In the genomic region with DNA sequence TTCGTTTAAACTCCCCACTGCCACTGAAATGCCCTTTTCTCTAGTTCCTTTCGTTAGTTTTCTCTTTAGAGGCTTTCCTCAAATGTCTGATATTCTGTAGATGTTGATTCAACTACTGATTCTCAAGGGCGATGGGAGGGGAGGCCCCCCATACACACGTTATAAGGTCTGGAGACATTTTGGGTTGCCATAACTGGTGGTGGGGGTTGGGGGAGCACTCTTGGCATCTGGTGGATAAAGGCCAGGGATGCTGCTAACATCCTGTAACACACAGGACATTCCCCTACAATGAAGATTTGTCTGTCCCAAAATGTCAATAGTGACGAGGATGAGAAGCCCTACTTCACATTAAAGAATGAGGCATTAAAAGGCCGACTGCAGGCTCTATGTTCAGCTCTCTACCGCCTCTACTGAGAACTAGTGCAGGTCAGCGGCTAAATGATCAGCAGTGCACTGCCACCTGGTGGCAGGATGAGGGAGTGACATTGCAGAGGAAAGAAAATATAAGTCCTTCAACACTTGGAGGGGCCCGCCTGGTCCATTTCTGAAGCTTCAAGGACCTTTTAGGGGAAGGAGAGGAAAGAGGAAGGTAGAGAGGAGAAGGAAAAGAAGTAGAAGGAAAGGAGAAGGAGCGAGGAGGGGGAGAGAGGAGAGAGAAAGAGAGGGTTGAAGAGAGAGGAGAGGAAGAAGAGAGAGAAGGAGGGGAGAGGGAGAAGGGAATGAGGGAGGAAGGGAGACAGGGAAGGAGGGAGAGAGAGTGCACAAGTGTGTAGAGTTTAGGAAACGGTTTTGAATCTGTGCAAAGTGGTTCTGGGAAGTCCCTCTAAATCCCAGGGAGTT, we compare ENCODE assay signal across 8 cellular contexts. TPM values are rescaled to one million over a fixed set of nuclear protein-coding genes. Genes with fewer than 3 reads are reported as not detected.
A peak's percentile ranks its signal among the peaks of the same experiment; 100 is the strongest.
DNase-seq lines count a peak whose midpoint lies in the region; ATAC-seq, FAIRE-seq and TF ChIP-seq lines count a peak whose summit lies in the region.

No MANE protein-coding gene starts in this region.

- H3K79me2 ChIP-seq in Loucy (ENCODE audit: insufficient read depth, low read length) = no peaks in the 10 kb centered on the region

- H3K4me2 ChIP-seq in Loucy (ENCODE audit: low read depth, low read length, poor library complexity, severe bottlenecking) = no peak overlapping the region

- intact Hi-C loops in activated T-helper 2 cell treated with anti-CD3 and anti-CD28 coated beads, Interferon-gamma antibody, Interleukin-2, Interleukin-4, amounts not matched to agents 10 μg/mL and 5 μg/mL and 100 μg/mL, durations not matched to agents 14 hours and 24 hours and 36 hours (cut with micrococcal nuclease) = loop anchor here (1.0 to 5.0 kb wide), 3 partner anchors 29 to 189 kb away; a partner anchor contains a TSS

- FAIRE-seq in G401.6 (lab: Jason Lieb, UNC) = peak; percentile 93

- DNase-seq in HAP-1 (ENCODE audit: low spot score in 2 of 2) (peak; percentile 84 to 87), RWPE2 (ENCODE audit: low spot score) (peak; percentile 59), foreskin melanocyte (peak; percentile 85), nucleus accumbens (lab: John Stamatoyannopoulos, UW) (peak in 55 of 56 donors; percentile 8 to 93 (median 70)), substantia nigra (lab: John Stamatoyannopoulos, UW) (peak in 48 of 49 donors; percentile 17 to 92 (median 72))
- peak; percentile 66 for DNase-seq in activated T-helper 2 cell treated with anti-CD3 and anti-CD28 coated beads, Interferon-gamma antibody, Interleukin-2, Interleukin-4, amounts not matched to agents 10 μg/mL and 5 μg/mL and 100 μg/mL, durations not matched to agents 14 hours and 24 hours and 36 hours (ENCODE audit: low spot score)

- no peaks in the 10 kb centered on the region for H3K9me2 ChIP-seq in Loucy (replicated peaks; ENCODE audit: low read depth, low read length)

- H3K27ac ChIP-seq in RWPE2 (ENCODE audit: poor library complexity, severe bottlenecking) = no peak overlapping the region
- peak overlapping the region; percentile 28 for H3K27ac ChIP-seq in substantia nigra (ENCODE audit: low read depth, low read length, poor library complexity, severe bottlenecking)

- H3K9me3 Mint-ChIP-seq in activated T-helper 2 cell treated with anti-CD3 and anti-CD28 coated beads, Interferon-gamma antibody, Interleukin-2, Interleukin-4, amounts not matched to agents 10 μg/mL and 5 μg/mL and 100 μg/mL, durations not matched to agents 14 hours and 24 hours and 36 hours = no peaks in the 10 kb centered on the region

- H3K4me3 Mint-ChIP-seq in activated T-helper 2 cell treated with anti-CD3 and anti-CD28 coated beads, Interferon-gamma antibody, Interleukin-2, Interleukin-4, amounts not matched to agents 10 μg/mL and 5 μg/mL and 100 μg/mL, durations not matched to agents 14 hours and 24 hours and 36 hours (ENCODE audit: low read depth) = no peak overlapping the region

- H3K9me3 ChIP-seq in HAP-1 (no peaks in the 10 kb centered on the region), Loucy (ENCODE audit: insufficient read depth, low read depth, low read length) (no peaks in the 10 kb centered on the region), RWPE2 (ENCODE audit: severe bottlenecking) (no peaks in the 10 kb centered on the region)

- H3K4me1 ChIP-seq in HAP-1 (no peaks in the 10 kb centered on the region), Loucy (ENCODE audit: insufficient read depth, low read length, poor library complexity, severe bottlenecking) (peaks cover 3% of the 10 kb centered on the region), RWPE2 (ENCODE audit: insufficient read depth, poor library complexity, severe bottlenecking) (peaks cover 18% of the 10 kb centered on the region)

- no peaks in the 10 kb centered on the region for H3K4me1 Mint-ChIP-seq in activated T-helper 2 cell treated with anti-CD3 and anti-CD28 coated beads, Interferon-gamma antibody, Interleukin-2, Interleukin-4, amounts not matched to agents 10 μg/mL and 5 μg/mL and 100 μg/mL, durations not matched to agents 14 hours and 24 hours and 36 hours (ENCODE audit: low read depth)

- no peaks in the 10 kb centered on the region for H4K20me1 ChIP-seq in Loucy (ENCODE audit: insufficient read depth, low read length, poor library complexity, severe bottlenecking)

- TF ChIP-seq CTCF in Loucy (conservative IDR thresholded peaks at IDR 0.05; ENCODE audit: low read length) (peak; percentile 100), RWPE2 (IDR thresholded peaks at IDR 0.05; ENCODE audit: poor library complexity, severe bottlenecking) (peak; percentile 98)

- H3K36me3 ChIP-seq in HAP-1 (replicated peaks) (no peaks in the 10 kb centered on the region), Loucy (ENCODE audit: insufficient read depth, low read length) (no peaks in the 10 kb centered on the region), RWPE2 (ENCODE audit: low read depth) (no peaks in the 10 kb centered on the region)

- H3K27me3 Mint-ChIP-seq in activated T-helper 2 cell treated with anti-CD3 and anti-CD28 coated beads, Interferon-gamma antibody, Interleukin-2, Interleukin-4, amounts not matched to agents 10 μg/mL and 5 μg/mL and 100 μg/mL, durations not matched to agents 14 hours and 24 hours and 36 hours (ENCODE audit: low read depth) = no peaks in the 10 kb centered on the region

- H3K36me3 Mint-ChIP-seq in activated T-helper 2 cell treated with anti-CD3 and anti-CD28 coated beads, Interferon-gamma antibody, Interleukin-2, Interleukin-4, amounts not matched to agents 10 μg/mL and 5 μg/mL and 100 μg/mL, durations not matched to agents 14 hours and 24 hours and 36 hours (ENCODE audit: low read depth) = no peaks in the 10 kb centered on the region

- peak; percentile 57; the same call in 2 of the 3 replicates for ATAC-seq in RWPE2 (ENCODE audit: low read depth)

- H3K27ac Mint-ChIP-seq in activated T-helper 2 cell treated with anti-CD3 and anti-CD28 coated beads, Interferon-gamma antibody, Interleukin-2, Interleukin-4, amounts not matched to agents 10 μg/mL and 5 μg/mL and 100 μg/mL, durations not matched to agents 14 hours and 24 hours and 36 hours = no peak overlapping the region

- H3K27me3 ChIP-seq in HAP-1 (ENCODE audit: low read depth) (no peaks in the 10 kb centered on the region), Loucy (ENCODE audit: insufficient read depth, low read length, poor library complexity, severe bottlenecking) (no peaks in the 10 kb centered on the region), RWPE2 (ENCODE audit: insufficient read depth, poor library complexity, severe bottlenecking) (no peaks in the 10 kb centered on the region)

- no peak overlapping the region for H3K9ac ChIP-seq in Loucy (ENCODE audit: low read depth, low read length, poor library complexity, severe bottlenecking)

- in situ Hi-C loops in HAP-1 (cut with MboI; ENCODE audit: low sequenced_read_pairs) = loop anchor here (5.0 to 10.0 kb wide), 2 partner anchors 191 to 519 kb away; no protein-coding TSS in a partner anchor

- H2AFZ ChIP-seq in Loucy (ENCODE audit: low read length) = peak overlapping the region; percentile 50

- no peak overlapping the region for H3K4me3 ChIP-seq in HAP-1
- H3K4me3 ChIP-seq in Loucy (ENCODE audit: low read length, poor library complexity, severe bottlenecking) = no peak overlapping the region
- no peak overlapping the region for H3K4me3 ChIP-seq in RWPE2 (ENCODE audit: severe bottlenecking)

- no peaks in the 10 kb centered on the region for H3F3A ChIP-seq in Loucy (ENCODE audit: low read depth)

RNA-seq across cellular contexts. Expression of a gene that starts 29.4 kb away (rescaled TPM):
- 2.4 and 3.1 TPM in 2 replicates for total RNA-seq in activated T-helper 2 cell treated with anti-CD3 and anti-CD28 coated beads, Interferon-gamma antibody, Interleukin-2, Interleukin-4, amounts not matched to agents 10 μg/mL and 5 μg/mL and 100 μg/mL, durations not matched to agents 14 hours and 24 hours and 36 hours
